8 cellular contexts compared by ENCODE assay signal in genomic region chrX:68433155-68433980, GRCh38. TPM values are rescaled to one million over a fixed set of nuclear protein-coding genes. Genes with fewer than 3 reads are reported as not detected.
DNase-seq lines count a peak whose midpoint lies in the region; ATAC-seq and TF ChIP-seq lines count a peak whose summit lies in the region.

OPHN1 (minus strand) TSS chrX:68433495; CDS start chrX:68433020, 475 bp downstream.

- no peak within 1 kb of the TSS for H2AK5ac ChIP-seq in trophoblast cell (ENCODE audit: low read length)

- H2BK5ac ChIP-seq in trophoblast cell (ENCODE audit: low read depth, low read length, poor library complexity), result peak within 1 kb of the TSS; percentile 28

- peak within 1 kb of the TSS; percentile 81 for H3K27ac ChIP-seq in AG04450 (ENCODE audit: low read depth, low read length)
- peak within 1 kb of the TSS; percentile 58 for H3K27ac ChIP-seq in PC-9
- peak within 1 kb of the TSS; percentile 66 for H3K27ac ChIP-seq in brain microvascular endothelial cell
- peak within 1 kb of the TSS; percentile 73 for H3K27ac ChIP-seq in trophoblast cell (ENCODE audit: low read depth, low read length)

- H3K4ac ChIP-seq in trophoblast cell (ENCODE audit: low read depth, low read length), result no peak within 1 kb of the TSS

- CTCF ChIA-PET in AG04450 (lab: Charles Lee) (interaction anchor here (0.8 kb wide), 1 partner anchor 29 kb away, joined by 3 read pairs; no protein-coding TSS in a partner anchor), PC-9 (lab: Charles Lee) (no interaction called here)

- H3K9me3 ChIP-seq in AG04450 (ENCODE audit: control insufficient read depth, insufficient read depth, low read length) (no peaks in the 10 kb centered on the region), PC-9 (ENCODE audit: insufficient read depth, low read depth) (no peaks in the 10 kb centered on the region), trophoblast cell (ENCODE audit: insufficient read depth, low read depth, low read length) (peaks cover 2% of the 10 kb centered on the region)

- peak within 1 kb of the TSS; percentile 82 for H2BK120ac ChIP-seq in trophoblast cell (ENCODE audit: insufficient read depth, low read length, poor library complexity)

- no peaks in the 10 kb centered on the region for H3K27me3 ChIP-seq in AG04450 (ENCODE audit: control insufficient read depth, insufficient read depth, low read length)
- H3K27me3 ChIP-seq in PC-9 (ENCODE audit: insufficient read depth, low read depth), result no peaks in the 10 kb centered on the region
- H3K27me3 ChIP-seq in brain microvascular endothelial cell (replicated peaks), result no peaks in the 10 kb centered on the region
- no peaks in the 10 kb centered on the region for H3K27me3 ChIP-seq in trophoblast cell (ENCODE audit: insufficient read depth, low read length)

- H3K14ac ChIP-seq in trophoblast cell (ENCODE audit: low read length), result peak within 1 kb of the TSS; percentile 4

- no peak within 1 kb of the TSS for H3K9ac ChIP-seq in trophoblast cell (ENCODE audit: low read length)

- no peak for DNase-seq in AG04450 (ENCODE audit: low read depth, low spot score)
- DNase-seq in PC-9, result peak; percentile 80 to 83
- peak; percentile 69 for DNase-seq in brain microvascular endothelial cell
- DNase-seq in hippocampal formation (lab: John Stamatoyannopoulos, UW), result peak; percentile 48 to 50
- DNase-seq in trophoblast cell, result peak; percentile 75 to 80

- no peak for TF ChIP-seq CTCF in AG04450 (IDR thresholded peaks at IDR 0.05; ENCODE audit: low read depth, low read length)
- no peak for TF ChIP-seq CTCF in PC-9 (conservative IDR thresholded peaks at IDR 0.05)
- no peak for TF ChIP-seq CTCF in brain microvascular endothelial cell (IDR thresholded peaks at IDR 0.05; ENCODE audit: low read depth, low read length, missing control alignments)

- ATAC-seq in GM19438 (IDR thresholded peaks at IDR 0.05; ENCODE audit: low read depth, unreplicated experiment), result peak; percentile 83
- no peak for ATAC-seq in GM18520 (IDR thresholded peaks at IDR 0.05; ENCODE audit: unreplicated experiment)
- ATAC-seq in HG02840 (IDR thresholded peaks at IDR 0.05; ENCODE audit: low FRiP score, unreplicated experiment), result no peak

- H3K4me1 ChIP-seq in PC-9 (replicated peaks; ENCODE audit: insufficient read depth) (peaks cover 38% of the 10 kb centered on the region), trophoblast cell (ENCODE audit: control insufficient read depth in 1 of 2, insufficient read depth in 2 of 2, low read length in 2 of 2) (peaks cover 0 to 4% of the 10 kb centered on the region in 2 experiments)

- H3F3A ChIP-seq in PC-9 (ENCODE audit: insufficient read depth, low read depth), result peaks cover 22% of the 10 kb centered on the region

- H2BK12ac ChIP-seq in trophoblast cell (ENCODE audit: low read length), result no peak within 1 kb of the TSS

- intact Hi-C loops in PC-9 (cut with micrococcal nuclease; ENCODE audit: unreplicated experiment), result loop anchor here (1.0 to 5.0 kb wide), 2 partner anchors 17 to 64 kb away; partner anchors contain the start of gene YIPF6

- peaks cover 4% of the 10 kb centered on the region for H3K79me1 ChIP-seq in trophoblast cell (ENCODE audit: low read length)

- H3K4me3 ChIP-seq in AG04450 (ENCODE audit: low read depth, low read length) (peak within 1 kb of the TSS; percentile 67), PC-9 (peak within 1 kb of the TSS; percentile 61), brain microvascular endothelial cell (ENCODE audit: low read depth, low read length) (peak within 1 kb of the TSS; percentile 67), trophoblast cell (ENCODE audit: low read depth, low read length) (peak within 1 kb of the TSS; percentile 75)

- H2AFZ ChIP-seq in PC-9, result peak within 1 kb of the TSS; percentile 94
- H2AFZ ChIP-seq in trophoblast cell (ENCODE audit: insufficient read depth, low read length, poor library complexity), result peak within 1 kb of the TSS; percentile 45

- no CpG with 5 or more reads among the region's 57 CpGs for WGBS in trophoblast cell (ENCODE audit: extremely low coverage, insufficient coverage, insufficient read length)

- POLR2A ChIA-PET in AG04450 (lab: Yijun Ruan, JAX), result interaction anchor here (1.2 kb wide), 2 partner anchors 68 to 147 kb away, joined by 3 read pairs; no protein-coding TSS in a partner anchor
- POLR2A ChIA-PET in PC-9 (lab: Charles Lee; ENCODE audit: unreplicated experiment), result interaction anchor here (0.6 to 0.7 kb wide), 4 partner anchors 64 to 1476 kb away, joined by 3 to 11 read pairs (median 5); partner anchors contain the start of gene PJA1

- in situ Hi-C loops in brain microvascular endothelial cell (cut with HindIII; ENCODE audit: low pct_ligation_motif_present, low sequenced_read_pairs), result no loop called here

- no peak within 1 kb of the TSS for H3K23ac ChIP-seq in trophoblast cell (ENCODE audit: low read length)

- no peaks in the 10 kb centered on the region for H3K36me3 ChIP-seq in PC-9 (ENCODE audit: low read depth)
- no peaks in the 10 kb centered on the region for H3K36me3 ChIP-seq in brain microvascular endothelial cell (replicated peaks)
- H3K36me3 ChIP-seq in trophoblast cell (ENCODE audit: control insufficient read depth in 1 of 2, insufficient read depth in 2 of 2, low read length in 2 of 2), result no peaks in the 10 kb centered on the region

- H3K18ac ChIP-seq in trophoblast cell (ENCODE audit: low read length), result peak within 1 kb of the TSS; percentile 32

- H4K20me1 ChIP-seq in PC-9 (ENCODE audit: insufficient read depth), result no peaks in the 10 kb centered on the region

- H4K12ac ChIP-seq in trophoblast cell (ENCODE audit: low read depth, low read length), result peak within 1 kb of the TSS; percentile 61

- H4K8ac ChIP-seq in trophoblast cell (ENCODE audit: low read depth, low read length), result peak within 1 kb of the TSS; percentile 72

- BruUV-seq in PC-9 (replicated peaks; lab: Mats Ljungman, UMichigan), result no TSS peak

- H3K4me2 ChIP-seq in PC-9, result peak within 1 kb of the TSS; percentile 87
- H3K4me2 ChIP-seq in trophoblast cell (ENCODE audit: low read length), result peak within 1 kb of the TSS; percentile 84

- H3K9me2 ChIP-seq in PC-9 (ENCODE audit: insufficient read depth), result no peaks in the 10 kb centered on the region

- H4K91ac ChIP-seq in trophoblast cell (ENCODE audit: low read depth, low read length), result peak within 1 kb of the TSS; percentile 50

- H3K79me2 ChIP-seq in PC-9 (ENCODE audit: low read depth), result peaks cover 5% of the 10 kb centered on the region; the same call in 1 of the 2 replicates
- no peaks in the 10 kb centered on the region for H3K79me2 ChIP-seq in trophoblast cell (ENCODE audit: control insufficient read depth, insufficient read depth, low read length, poor library complexity)

RNA-seq across cellular contexts. Expression of gene OPHN1, which starts in this region (rescaled TPM):
- 5.0 and 6.7 TPM in 2 replicates for polyA plus RNA-seq in AG04450 (2011; rRNA removed)
- polyA minus RNA-seq in AG04450 (2011; rRNA and poly(A)+ RNA removed), result 13.7 and 15.0 TPM in 2 replicates
- 9.3 and 11.6 TPM in 2 replicates for total RNA-seq in PC-9 (2021)
- polyA plus RNA-seq in trophoblast cell (2013), result 4.2 and 6.3 TPM in 2 replicates
